In the genomic region with DNA sequence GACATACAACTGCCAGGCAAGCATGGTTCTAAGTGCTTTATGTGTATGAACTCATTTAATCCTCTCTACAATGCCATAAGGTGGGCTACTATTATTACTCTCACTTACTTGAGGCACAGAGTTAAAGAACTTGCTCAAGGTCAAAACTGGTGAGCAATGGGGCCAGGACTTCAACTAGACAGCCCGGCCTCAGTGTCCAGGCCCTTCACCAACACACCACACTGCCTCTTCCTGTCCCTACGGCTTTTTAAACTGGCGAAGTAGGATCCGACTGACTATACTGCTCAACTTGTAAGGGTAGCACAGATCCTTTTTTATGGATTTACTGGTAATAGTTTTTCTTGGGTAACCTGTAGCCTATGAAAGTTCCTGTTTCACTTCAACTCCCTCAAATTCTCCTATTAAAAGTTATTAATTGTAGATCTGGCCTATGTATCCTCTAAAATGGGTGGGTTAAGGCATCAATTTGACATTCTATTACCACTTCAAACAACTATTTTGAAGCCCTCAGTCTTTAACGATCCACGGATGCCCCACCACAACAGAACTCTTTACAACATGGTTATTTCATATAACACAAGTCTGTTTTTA, we compare ENCODE assay signal across 2 cellular contexts.
TF ChIP-seq lines count a peak whose summit lies in the region.

No MANE protein-coding gene starts in this region.

TF ChIP-seq in SK-N-SH, 30 proteins besides CTCF, POLR2A, EP300 and RAD21:
- TF ChIP-seq, protein P1, sequence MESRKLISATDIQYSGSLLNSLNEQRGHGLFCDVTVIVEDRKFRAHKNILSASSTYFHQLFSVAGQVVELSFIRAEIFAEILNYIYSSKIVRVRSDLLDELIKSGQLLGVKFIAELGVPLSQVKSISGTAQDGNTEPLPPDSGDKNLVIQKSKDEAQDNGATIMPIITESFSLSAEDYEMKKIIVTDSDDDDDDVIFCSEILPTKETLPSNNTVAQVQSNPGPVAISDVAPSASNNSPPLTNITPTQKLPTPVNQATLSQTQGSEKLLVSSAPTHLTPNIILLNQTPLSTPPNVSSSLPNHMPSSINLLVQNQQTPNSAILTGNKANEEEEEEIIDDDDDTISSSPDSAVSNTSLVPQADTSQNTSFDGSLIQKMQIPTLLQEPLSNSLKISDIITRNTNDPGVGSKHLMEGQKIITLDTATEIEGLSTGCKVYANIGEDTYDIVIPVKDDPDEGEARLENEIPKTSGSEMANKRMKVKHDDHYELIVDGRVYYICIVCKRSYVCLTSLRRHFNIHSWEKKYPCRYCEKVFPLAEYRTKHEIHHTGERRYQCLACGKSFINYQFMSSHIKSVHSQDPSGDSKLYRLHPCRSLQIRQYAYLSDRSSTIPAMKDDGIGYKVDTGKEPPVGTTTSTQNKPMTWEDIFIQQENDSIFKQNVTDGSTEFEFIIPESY (IDR thresholded peaks at IDR 0.05; ENCODE audit: borderline replicate concordance, low read depth): no peak
- TF ChIP-seq YY1 (IDR thresholded peaks at IDR 0.05; ENCODE audit: low read depth): no peak
- TF ChIP-seq, protein P2, sequence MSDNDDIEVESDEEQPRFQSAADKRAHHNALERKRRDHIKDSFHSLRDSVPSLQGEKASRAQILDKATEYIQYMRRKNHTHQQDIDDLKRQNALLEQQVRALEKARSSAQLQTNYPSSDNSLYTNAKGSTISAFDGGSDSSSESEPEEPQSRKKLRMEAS (IDR thresholded peaks at IDR 0.05; ENCODE audit: low read depth): no peak
- no peak for TF ChIP-seq RCOR1 (IDR thresholded peaks at IDR 0.05; ENCODE audit: low read length)
- TF ChIP-seq MEF2A (IDR thresholded peaks at IDR 0.05; ENCODE audit: borderline replicate concordance, low read depth): no peak
- no peak for TF ChIP-seq FOSL2 (IDR thresholded peaks at IDR 0.05; ENCODE audit: borderline replicate concordance, low read depth)
- TF ChIP-seq FOXM1 (IDR thresholded peaks at IDR 0.05; ENCODE audit: low read depth): no peak
- no peak for TF ChIP-seq CHD2 (IDR thresholded peaks at IDR 0.05; ENCODE audit: low read length, partially characterized antibody)

TF ChIP-seq in SK-N-SH treated with all-trans-retinoic acid at 6 μM for 48 hours, 23 proteins besides CTCF, POLR2A, EP300 and RAD21:
- TF ChIP-seq BACH2 (CRISPR knock-in tag; IDR thresholded peaks at IDR 0.05; ENCODE audit: borderline replicate concordance) (no peak), ZFP30 (CRISPR knock-in tag; IDR thresholded peaks at IDR 0.05) (no peak), PPARA (CRISPR knock-in tag; IDR thresholded peaks at IDR 0.05; ENCODE audit: borderline replicate concordance) (no peak), SNAI2 (CRISPR knock-in tag; IDR thresholded peaks at IDR 0.05) (no peak), CSDC2 (CRISPR knock-in tag; IDR thresholded peaks at IDR 0.05) (no peak), ESRRG (CRISPR knock-in tag; IDR thresholded peaks at IDR 0.05) (no peak), RARB (CRISPR knock-in tag; IDR thresholded peaks at IDR 0.05) (no peak), ZNF70 (CRISPR knock-in tag; IDR thresholded peaks at IDR 0.05) (no peak), TOX (CRISPR knock-in tag; IDR thresholded peaks at IDR 0.05; ENCODE audit: borderline replicate concordance) (no peak), ZNF565 (CRISPR knock-in tag; conservative IDR thresholded peaks at IDR 0.05; ENCODE audit: low read depth) (no peak), ZFP3 (CRISPR knock-in tag; IDR thresholded peaks at IDR 0.05) (no peak), ZC3H10 (CRISPR knock-in tag; IDR thresholded peaks at IDR 0.05) (no peak), GLIS3 (CRISPR knock-in tag; IDR thresholded peaks at IDR 0.05) (no peak)
- TF ChIP-seq, protein P3, sequence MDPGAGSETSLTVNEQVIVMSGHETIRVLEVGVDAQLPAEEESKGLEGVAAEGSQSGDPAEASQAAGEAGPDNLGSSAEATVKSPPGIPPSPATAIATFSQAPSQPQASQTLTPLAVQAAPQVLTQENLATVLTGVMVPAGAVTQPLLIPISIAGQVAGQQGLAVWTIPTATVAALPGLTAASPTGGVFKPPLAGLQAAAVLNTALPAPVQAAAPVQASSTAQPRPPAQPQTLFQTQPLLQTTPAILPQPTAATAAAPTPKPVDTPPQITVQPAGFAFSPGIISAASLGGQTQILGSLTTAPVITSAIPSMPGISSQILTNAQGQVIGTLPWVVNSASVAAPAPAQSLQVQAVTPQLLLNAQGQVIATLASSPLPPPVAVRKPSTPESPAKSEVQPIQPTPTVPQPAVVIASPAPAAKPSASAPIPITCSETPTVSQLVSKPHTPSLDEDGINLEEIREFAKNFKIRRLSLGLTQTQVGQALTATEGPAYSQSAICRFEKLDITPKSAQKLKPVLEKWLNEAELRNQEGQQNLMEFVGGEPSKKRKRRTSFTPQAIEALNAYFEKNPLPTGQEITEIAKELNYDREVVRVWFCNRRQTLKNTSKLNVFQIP (CRISPR knock-in tag; IDR thresholded peaks at IDR 0.05; ENCODE audit: borderline replicate concordance, low read depth): no peak
- TF ChIP-seq, protein P4, sequence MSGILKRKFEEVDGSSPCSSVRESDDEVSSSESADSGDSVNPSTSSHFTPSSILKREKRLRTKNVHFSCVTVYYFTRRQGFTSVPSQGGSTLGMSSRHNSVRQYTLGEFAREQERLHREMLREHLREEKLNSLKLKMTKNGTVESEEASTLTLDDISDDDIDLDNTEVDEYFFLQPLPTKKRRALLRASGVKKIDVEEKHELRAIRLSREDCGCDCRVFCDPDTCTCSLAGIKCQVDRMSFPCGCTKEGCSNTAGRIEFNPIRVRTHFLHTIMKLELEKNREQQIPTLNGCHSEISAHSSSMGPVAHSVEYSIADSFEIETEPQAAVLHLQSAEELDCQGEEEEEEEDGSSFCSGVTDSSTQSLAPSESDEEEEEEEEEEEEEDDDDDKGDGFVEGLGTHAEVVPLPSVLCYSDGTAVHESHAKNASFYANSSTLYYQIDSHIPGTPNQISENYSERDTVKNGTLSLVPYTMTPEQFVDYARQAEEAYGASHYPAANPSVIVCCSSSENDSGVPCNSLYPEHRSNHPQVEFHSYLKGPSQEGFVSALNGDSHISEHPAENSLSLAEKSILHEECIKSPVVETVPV (CRISPR knock-in tag; IDR thresholded peaks at IDR 0.05): no peak
- TF ChIP-seq, protein P5, sequence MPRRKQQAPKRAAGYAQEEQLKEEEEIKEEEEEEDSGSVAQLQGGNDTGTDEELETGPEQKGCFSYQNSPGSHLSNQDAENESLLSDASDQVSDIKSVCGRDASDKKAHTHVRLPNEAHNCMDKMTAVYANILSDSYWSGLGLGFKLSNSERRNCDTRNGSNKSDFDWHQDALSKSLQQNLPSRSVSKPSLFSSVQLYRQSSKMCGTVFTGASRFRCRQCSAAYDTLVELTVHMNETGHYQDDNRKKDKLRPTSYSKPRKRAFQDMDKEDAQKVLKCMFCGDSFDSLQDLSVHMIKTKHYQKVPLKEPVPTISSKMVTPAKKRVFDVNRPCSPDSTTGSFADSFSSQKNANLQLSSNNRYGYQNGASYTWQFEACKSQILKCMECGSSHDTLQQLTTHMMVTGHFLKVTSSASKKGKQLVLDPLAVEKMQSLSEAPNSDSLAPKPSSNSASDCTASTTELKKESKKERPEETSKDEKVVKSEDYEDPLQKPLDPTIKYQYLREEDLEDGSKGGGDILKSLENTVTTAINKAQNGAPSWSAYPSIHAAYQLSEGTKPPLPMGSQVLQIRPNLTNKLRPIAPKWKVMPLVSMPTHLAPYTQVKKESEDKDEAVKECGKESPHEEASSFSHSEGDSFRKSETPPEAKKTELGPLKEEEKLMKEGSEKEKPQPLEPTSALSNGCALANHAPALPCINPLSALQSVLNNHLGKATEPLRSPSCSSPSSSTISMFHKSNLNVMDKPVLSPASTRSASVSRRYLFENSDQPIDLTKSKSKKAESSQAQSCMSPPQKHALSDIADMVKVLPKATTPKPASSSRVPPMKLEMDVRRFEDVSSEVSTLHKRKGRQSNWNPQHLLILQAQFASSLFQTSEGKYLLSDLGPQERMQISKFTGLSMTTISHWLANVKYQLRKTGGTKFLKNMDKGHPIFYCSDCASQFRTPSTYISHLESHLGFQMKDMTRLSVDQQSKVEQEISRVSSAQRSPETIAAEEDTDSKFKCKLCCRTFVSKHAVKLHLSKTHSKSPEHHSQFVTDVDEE (CRISPR knock-in tag; IDR thresholded peaks at IDR 0.05): no peak
- TF ChIP-seq, protein P6, sequence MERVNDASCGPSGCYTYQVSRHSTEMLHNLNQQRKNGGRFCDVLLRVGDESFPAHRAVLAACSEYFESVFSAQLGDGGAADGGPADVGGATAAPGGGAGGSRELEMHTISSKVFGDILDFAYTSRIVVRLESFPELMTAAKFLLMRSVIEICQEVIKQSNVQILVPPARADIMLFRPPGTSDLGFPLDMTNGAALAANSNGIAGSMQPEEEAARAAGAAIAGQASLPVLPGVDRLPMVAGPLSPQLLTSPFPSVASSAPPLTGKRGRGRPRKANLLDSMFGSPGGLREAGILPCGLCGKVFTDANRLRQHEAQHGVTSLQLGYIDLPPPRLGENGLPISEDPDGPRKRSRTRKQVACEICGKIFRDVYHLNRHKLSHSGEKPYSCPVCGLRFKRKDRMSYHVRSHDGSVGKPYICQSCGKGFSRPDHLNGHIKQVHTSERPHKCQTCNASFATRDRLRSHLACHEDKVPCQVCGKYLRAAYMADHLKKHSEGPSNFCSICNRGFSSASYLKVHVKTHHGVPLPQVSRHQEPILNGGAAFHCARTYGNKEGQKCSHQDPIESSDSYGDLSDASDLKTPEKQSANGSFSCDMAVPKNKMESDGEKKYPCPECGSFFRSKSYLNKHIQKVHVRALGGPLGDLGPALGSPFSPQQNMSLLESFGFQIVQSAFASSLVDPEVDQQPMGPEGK (CRISPR knock-in tag; IDR thresholded peaks at IDR 0.05; ENCODE audit: borderline replicate concordance): no peak
TF ChIP-seq in SK-N-SH treated with all-trans-retinoic acid at 6 μM for 48 hours: peak in this region for 0.
